Comparison of ENCODE assay signal across 8 cellular contexts in genomic region chr1:15526021-15526489, GRCh38. TPM values are rescaled to one million over a fixed set of nuclear protein-coding genes. Genes with fewer than 3 reads are reported as not detected.
DNase-seq lines count a peak whose midpoint lies in the region; ATAC-seq, FAIRE-seq and TF ChIP-seq lines count a peak whose summit lies in the region.

No MANE protein-coding gene starts in this region.

- no peak for TF ChIP-seq RAD21 in A549 (conservative IDR thresholded peaks at IDR 0.05 in 1 of 2, IDR thresholded peaks at IDR 0.05 in 1 of 2)

- in situ Hi-C loops in mammary epithelial cell (cut with MboI; ENCODE audit: low sequenced_read_pairs in 2 of 2): no loop called here

- FAIRE-seq in A549 (lab: Jason Lieb, UNC): no peak

- TF ChIP-seq POLR2A in A549 (IDR thresholded peaks at IDR 0.05; ENCODE audit: low read length): no peak

- H4K20me1 ChIP-seq in mammary epithelial cell (ENCODE audit: insufficient read depth, low read length): no peaks in the 10 kb centered on the region

- intact Hi-C loops in mammary epithelial cell (cut with micrococcal nuclease): loop anchor here (2.0 to 10.0 kb wide), 4 partner anchors 93 to 371 kb away; partner anchors contain the start of genes TMEM51 and TMEM82

- BruUV-seq in mammary epithelial cell (replicated peaks; lab: Mats Ljungman, UMichigan): TSS peak; percentile 49

- H3K79me2 ChIP-seq in mammary epithelial cell (ENCODE audit: insufficient read depth, low read length): peaks cover 28% of the 10 kb centered on the region

- H3K36me3 ChIP-seq in HUES48 (ENCODE audit: control insufficient read depth, insufficient read depth, low read length): peaks cover 12% of the 10 kb centered on the region; the same call in 1 of the 2 replicates
- H3K36me3 ChIP-seq in mammary epithelial cell (ENCODE audit: insufficient read depth, low read length): peaks cover 2% of the 10 kb centered on the region
- no peaks in the 10 kb centered on the region for H3K36me3 ChIP-seq in muscle layer of colon (ENCODE audit: insufficient read depth, low read length)

- CTCF ChIA-PET in A549 (lab: Yijun Ruan, JAX): no interaction called here
- CTCF ChIA-PET in mammary epithelial cell (lab: Charles Lee; ENCODE audit: low non-redundant PET): no interaction called here

- peak overlapping the region; percentile 80 to 81 for H3K27ac ChIP-seq in A549
- H3K27ac ChIP-seq in HUES48 (ENCODE audit: low read depth, low read length): peak overlapping the region; percentile 61
- H3K27ac ChIP-seq in mammary epithelial cell (ENCODE audit: insufficient read depth, low read depth, low read length): peak overlapping the region; percentile 95
- peak overlapping the region; percentile 91 for H3K27ac ChIP-seq in muscle layer of colon (ENCODE audit: low read depth, low read length)

- WGBS in A549 (ENCODE audit: missing lambda C conversion rate): 6% methylated on average over 9 of the region's 9 CpGs
- 6% methylated on average over 4 of the region's 9 CpGs for WGBS in mammary epithelial cell (ENCODE audit: low coverage, missing lambda C conversion rate)

- dilution Hi-C loops in mammary epithelial cell (cut with HindIII; ENCODE audit: low sequenced_read_pairs): no loop called here

- no peak for TF ChIP-seq CTCF in A549 (IDR thresholded peaks at IDR 0.05)
- TF ChIP-seq CTCF in mammary epithelial cell (conservative IDR thresholded peaks at IDR 0.05 in 1 of 2, IDR thresholded peaks at IDR 0.05 in 1 of 2; ENCODE audit: extremely low read depth in 1 of 2, insufficient read depth in 1 of 2, low read depth in 1 of 2, low read length in 2 of 2): no peak

- H3K4me3 ChIP-seq in A549 (peak overlapping the region; percentile 59), HUES48 (ENCODE audit: low read depth, low read length) (peak overlapping the region; percentile 85), mammary epithelial cell (replicated peaks in 1 of 3; ENCODE audit: insufficient read depth in 1 of 3, low read depth in 2 of 3, low read length in 3 of 3) (peak overlapping the region; percentile 42 to 73 (median 50)), muscle layer of colon (ENCODE audit: low read depth in 1 of 2, low read length in 2 of 2) (peak overlapping the region in 1 of 2 donors; percentile 97)

- peak overlapping the region; percentile 89 for H2AFZ ChIP-seq in mammary epithelial cell (ENCODE audit: low read depth, low read length)

- POLR2A ChIA-PET in A549 (lab: Yijun Ruan, JAX): no interaction called here

- ATAC-seq in A549: no peak
- ATAC-seq in GM18519 (IDR thresholded peaks at IDR 0.05; ENCODE audit: low FRiP score, unreplicated experiment): no peak
- ATAC-seq in GM21576 (IDR thresholded peaks at IDR 0.05; ENCODE audit: unreplicated experiment): no peak

- H3K27me3 ChIP-seq in HUES48 (ENCODE audit: control insufficient read depth, insufficient read depth, low read length) (no peaks in the 10 kb centered on the region), mammary epithelial cell (ENCODE audit: insufficient read depth, low read length) (no peaks in the 10 kb centered on the region), muscle layer of colon (ENCODE audit: control insufficient read depth in 1 of 2, insufficient read depth in 2 of 2, low read length in 2 of 2) (no peaks in the 10 kb centered on the region)

- peak overlapping the region; percentile 94 for H3K4me2 ChIP-seq in A549
- peak overlapping the region; percentile 81 for H3K4me2 ChIP-seq in mammary epithelial cell (ENCODE audit: insufficient read depth, low read depth, low read length)

- DNase-seq in A549 (ENCODE audit: low read depth in 1 of 2, low spot score in 1 of 2): no peak
- DNase-seq in mammary epithelial cell: no peak
- DNase-seq in NCI-H2081 (lab: John Stamatoyannopoulos, UW): no peak
- no peak for DNase-seq in mucosa of gallbladder (ENCODE audit: low spot score)

- no peak for TF ChIP-seq EP300 in A549 (IDR thresholded peaks at IDR 0.05)

- no peaks in the 10 kb centered on the region for H3K9me3 ChIP-seq in A549
- no peaks in the 10 kb centered on the region for H3K9me3 ChIP-seq in HUES48 (ENCODE audit: control insufficient read depth, insufficient read depth, low read length)
- no peaks in the 10 kb centered on the region for H3K9me3 ChIP-seq in mammary epithelial cell (replicated peaks; ENCODE audit: insufficient read depth, low read length)
- H3K9me3 ChIP-seq in muscle layer of colon (ENCODE audit: low read length): no peaks in the 10 kb centered on the region

- H3K4me1 ChIP-seq in A549 (peaks cover 14% of the 10 kb centered on the region; the same call in 2 of the 3 replicates), HUES48 (ENCODE audit: control insufficient read depth, insufficient read depth, low read length) (peaks cover 18% of the 10 kb centered on the region), mammary epithelial cell (ENCODE audit: insufficient read depth, low read length) (peaks cover 14% of the 10 kb centered on the region), muscle layer of colon (ENCODE audit: insufficient read depth, low read length) (peaks cover 29% of the 10 kb centered on the region)

- no peak overlapping the region for H3K9ac ChIP-seq in HUES48 (ENCODE audit: low read depth, low read length)
- H3K9ac ChIP-seq in mammary epithelial cell (ENCODE audit: insufficient read depth, low read length): peak overlapping the region; percentile 92
- peak overlapping the region; percentile 47 for H3K9ac ChIP-seq in muscle layer of colon (ENCODE audit: low read length)

TF ChIP-seq in A549, 52 proteins besides CTCF, POLR2A, EP300 and RAD21:
- TF ChIP-seq MAX (IDR thresholded peaks at IDR 0.05) (no peak), NR3C1 (IDR thresholded peaks at IDR 0.05) (no peak), FOSL2 (IDR thresholded peaks at IDR 0.05) (no peak), FOSL2 (CRISPR knock-in tag; IDR thresholded peaks at IDR 0.05) (no peak), CEBPB (IDR thresholded peaks at IDR 0.05) (no peak), CHD2 (IDR thresholded peaks at IDR 0.05; ENCODE audit: low read length, partially characterized antibody) (no peak), GATA3 (IDR thresholded peaks at IDR 0.05; ENCODE audit: borderline replicate concordance) (no peak), ZC3H11A (IDR thresholded peaks at IDR 0.05) (no peak), RNF2 (IDR thresholded peaks at IDR 0.05; ENCODE audit: borderline replicate concordance, low read depth) (no peak), HDAC2 (IDR thresholded peaks at IDR 0.05) (no peak), SREBF2 (IDR thresholded peaks at IDR 0.05) (no peak), EHF (CRISPR knock-in tag; IDR thresholded peaks at IDR 0.05) (no peak), CBX2 (IDR thresholded peaks at IDR 0.05; ENCODE audit: borderline replicate concordance, low read depth) (no peak), TFCP2L1 (CRISPR knock-in tag; IDR thresholded peaks at IDR 0.05) (no peak)
- TF ChIP-seq, protein P1, sequence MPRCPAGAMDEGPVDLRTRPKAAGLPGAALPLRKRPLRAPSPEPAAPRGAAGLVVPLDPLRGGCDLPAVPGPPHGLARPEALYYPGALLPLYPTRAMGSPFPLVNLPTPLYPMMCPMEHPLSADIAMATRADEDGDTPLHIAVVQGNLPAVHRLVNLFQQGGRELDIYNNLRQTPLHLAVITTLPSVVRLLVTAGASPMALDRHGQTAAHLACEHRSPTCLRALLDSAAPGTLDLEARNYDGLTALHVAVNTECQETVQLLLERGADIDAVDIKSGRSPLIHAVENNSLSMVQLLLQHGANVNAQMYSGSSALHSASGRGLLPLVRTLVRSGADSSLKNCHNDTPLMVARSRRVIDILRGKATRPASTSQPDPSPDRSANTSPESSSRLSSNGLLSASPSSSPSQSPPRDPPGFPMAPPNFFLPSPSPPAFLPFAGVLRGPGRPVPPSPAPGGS (IDR thresholded peaks at IDR 0.05): no peak

RNA-seq across cellular contexts. Expression of gene DNAJC16, which starts 0.6 kb away (rescaled TPM):
- polyA plus RNA-seq in A549 (2011; rRNA removed) (12.5 and 15.3 TPM in 2 replicates), A549 (2017; fragmentation: RNase III; extraction: RNeasy Plus Mini Kit Qiagen cat#74134 plus additional on column Dnase treatment) (4.6 to 5.5 TPM (median 4.9 TPM) in 3 replicates), mammary epithelial cell (12.1 TPM)
- 3.0 and 3.4 TPM in 2 replicates for polyA plus RNA-seq in A549 (2012; cell fraction: cytosol; rRNA removed)
- 3.2 and 3.6 TPM in 2 replicates for polyA plus RNA-seq in A549 (2012; cell fraction: nucleus; rRNA removed)
- 16.2 and 22.3 TPM in 2 replicates for polyA minus RNA-seq in A549 (2011; rRNA and poly(A)+ RNA removed)
- total RNA-seq in mammary epithelial cell (10 to 100 TPM; 16.0 to 23.8 TPM), mucosa of gallbladder (30.0 TPM)
- polyA minus RNA-seq in mammary epithelial cell: 17.4 TPM

RNA-seq across cellular contexts. Expression of gene CASP9, which starts 2.0 kb away (rescaled TPM):
- 16.1 and 19.6 TPM in 2 replicates for polyA plus RNA-seq in A549 (2011; rRNA removed)
- 17.7 and 20.2 TPM in 2 replicates for polyA plus RNA-seq in A549 (2012; cell fraction: cytosol; rRNA removed)
- 17.5 and 24.0 TPM in 2 replicates for polyA plus RNA-seq in A549 (2012; cell fraction: nucleus; rRNA removed)
- 11.0 to 13.3 TPM (median 11.6 TPM) in 3 replicates for polyA plus RNA-seq in A549 (2017; fragmentation: RNase III; extraction: RNeasy Plus Mini Kit Qiagen cat#74134 plus additional on column Dnase treatment)
- polyA minus RNA-seq in A549 (2011; rRNA and poly(A)+ RNA removed): 19.4 and 22.9 TPM in 2 replicates
- total RNA-seq in mammary epithelial cell: 1 to 10 TPM; 4.8 to 5.0 TPM
- 5.2 TPM for polyA plus RNA-seq in mammary epithelial cell
- 17.1 TPM for polyA minus RNA-seq in mammary epithelial cell
- total RNA-seq in mucosa of gallbladder: 26.6 TPM

RNA-seq across cellular contexts. Expression of gene CELA2B, which starts 50.2 kb away (rescaled TPM):
- polyA plus RNA-seq in A549 (2011; rRNA removed) (not detected in 2 replicates), A549 (2017; fragmentation: RNase III; extraction: RNeasy Plus Mini Kit Qiagen cat#74134 plus additional on column Dnase treatment) (not detected in 3 replicates), mammary epithelial cell (not detected)
- not detected in 2 replicates for polyA plus RNA-seq in A549 (2012; cell fraction: cytosol; rRNA removed)
- polyA plus RNA-seq in A549 (2012; cell fraction: nucleus; rRNA removed): 0.11 and 0.16 TPM in 2 replicates
- not detected in 2 replicates for polyA minus RNA-seq in A549 (2011; rRNA and poly(A)+ RNA removed)
- total RNA-seq in mammary epithelial cell (not detected), mucosa of gallbladder (0.35 TPM)
- polyA minus RNA-seq in mammary epithelial cell: not detected

RNA-seq across cellular contexts. Expression of gene AGMAT, which starts 58.8 kb away (rescaled TPM):
- polyA plus RNA-seq in A549 (2011; rRNA removed): 10.3 and 10.7 TPM in 2 replicates
- 7.4 and 10.1 TPM in 2 replicates for polyA plus RNA-seq in A549 (2012; cell fraction: cytosol; rRNA removed)
- polyA plus RNA-seq in A549 (2012; cell fraction: nucleus; rRNA removed): 4.5 and 6.1 TPM in 2 replicates
- 11.9 to 13.1 TPM (median 12.9 TPM) in 3 replicates for polyA plus RNA-seq in A549 (2017; fragmentation: RNase III; extraction: RNeasy Plus Mini Kit Qiagen cat#74134 plus additional on column Dnase treatment)
- 11.0 and 11.9 TPM in 2 replicates for polyA minus RNA-seq in A549 (2011; rRNA and poly(A)+ RNA removed)
- total RNA-seq in mammary epithelial cell: under 1 TPM; 0.28 to 0.83 TPM
- 0.50 TPM for polyA plus RNA-seq in mammary epithelial cell
- polyA minus RNA-seq in mammary epithelial cell: not detected
- 2.8 TPM for total RNA-seq in mucosa of gallbladder
